In the genomic region with DNA sequence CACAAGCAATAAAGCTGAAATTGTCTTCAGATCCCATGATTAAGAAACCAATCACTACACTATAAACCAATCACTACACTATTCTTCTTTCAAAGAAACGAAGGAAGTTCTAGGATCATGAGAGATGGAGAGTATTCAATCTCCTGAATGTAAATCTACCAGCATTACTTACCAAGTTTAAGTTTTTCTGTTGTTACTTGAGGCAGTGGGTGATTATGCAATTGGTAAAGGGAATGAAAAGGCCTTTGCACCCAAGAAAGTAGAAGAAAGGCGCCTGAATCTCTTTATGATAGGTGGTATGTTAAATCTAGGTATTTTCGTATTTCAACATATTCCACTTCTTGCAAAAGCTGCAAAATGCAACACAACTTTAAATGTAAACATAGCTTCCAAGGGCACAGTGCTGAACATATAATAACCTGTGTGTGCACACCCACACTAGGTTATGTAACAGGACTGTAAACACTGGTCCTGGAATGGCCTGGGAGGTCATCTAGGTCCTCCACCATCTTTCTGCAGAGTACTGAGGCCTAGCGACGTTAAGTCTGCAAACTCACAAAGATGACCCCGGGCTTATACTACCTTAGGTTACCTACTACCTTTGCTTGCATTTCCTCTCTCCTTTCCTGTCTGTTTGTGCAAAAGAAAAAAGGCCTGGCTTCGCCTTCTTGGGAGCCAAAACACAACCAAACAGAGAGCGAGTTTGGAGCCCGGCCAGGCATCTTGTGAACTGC, we compare ENCODE assay signal across 8 cellular contexts. TPM values are rescaled to one million over a fixed set of nuclear protein-coding genes. Genes with fewer than 3 reads are reported as not detected.
A peak's percentile ranks its signal among the peaks of the same experiment; 100 is the strongest.
DNase-seq lines count a peak whose midpoint lies in the region; ATAC-seq and TF ChIP-seq lines count a peak whose summit lies in the region.

No MANE protein-coding gene starts in this region.

- peaks cover 15% of the 10 kb centered on the region for H3K4me1 Mint-ChIP-seq in Caco-2 (ENCODE audit: low read depth, unreplicated experiment)
- peaks cover 13 to 22% (median 19%) of the 10 kb centered on the region in 3 donors for H3K4me1 Mint-ChIP-seq in naive B cell

- no peak for ATAC-seq in naive B cell (ENCODE audit: low read depth in 2 of 2)
- no peak for ATAC-seq in GM18861 (IDR thresholded peaks at IDR 0.05; ENCODE audit: unreplicated experiment)

- H3K4me3 Mint-ChIP-seq in Caco-2 (ENCODE audit: unreplicated experiment) (peak overlapping the region; percentile 96), naive B cell (peak overlapping the region; percentile 92 to 98 (median 96))

- no peak for TF ChIP-seq CTCF in Caco-2 (IDR thresholded peaks at IDR 0.05; ENCODE audit: insufficient read depth in 1 of 2, low read depth in 1 of 2, low read length in 1 of 2, severe bottlenecking in 1 of 2, unreplicated experiment in 1 of 2)

- DNase-seq in Caco-2 (peak; percentile 66 to 70), NT2/D1 (ENCODE audit: low read depth, low spot score) (no peak), naive B cell (no peak), pons (ENCODE audit: low spot score) (no peak), kidney glomerular epithelial cell (lab: John Stamatoyannopoulos, UW) (no peak), SHP77 treated with DMSO at 0.1 percent for 48 hours (lab: John Stamatoyannopoulos, UW) (no peak)
- DNase-seq in effector memory CD4-positive, alpha-beta T cell: no peak

- H3K36me3 Mint-ChIP-seq in Caco-2 (ENCODE audit: insufficient read depth, unreplicated experiment) (peaks cover 24% of the 10 kb centered on the region), naive B cell (no peaks in the 10 kb centered on the region)

- H3K9me3 Mint-ChIP-seq in Caco-2 (ENCODE audit: unreplicated experiment): no peaks in the 10 kb centered on the region
- no peaks in the 10 kb centered on the region for H3K9me3 Mint-ChIP-seq in naive B cell

- BruUV-seq in Caco-2 (replicated peaks; lab: Mats Ljungman, UMichigan): TSS peak; percentile 92

- CTCF ChIA-PET in Caco-2 (lab: Charles Lee): no interaction called here

- H3K4me1 ChIP-seq in Caco-2 (peaks cover 16% of the 10 kb centered on the region), NT2/D1 (ENCODE audit: insufficient read depth, insufficient read length) (no peaks in the 10 kb centered on the region)
- no peaks in the 10 kb centered on the region for H3K4me1 ChIP-seq in effector memory CD4-positive, alpha-beta T cell (ENCODE audit: control insufficient read depth, insufficient read depth, low read length, poor library complexity, severe bottlenecking)

- POLR2A ChIA-PET in Caco-2 (lab: Charles Lee): no interaction called here

- intact Hi-C loops in Caco-2 (cut with micrococcal nuclease; ENCODE audit: unreplicated experiment): loop anchor here (2.0 kb wide), 1 partner anchor 62 kb away; no protein-coding TSS in a partner anchor

- H3K4me3 ChIP-seq in Caco-2 (ENCODE audit: low read depth, low read length) (peak overlapping the region; percentile 98), NT2/D1 (ENCODE audit: insufficient read length, low read depth) (peak overlapping the region; percentile 86)
- peak overlapping the region; percentile 84 for H3K4me3 ChIP-seq in effector memory CD4-positive, alpha-beta T cell (ENCODE audit: insufficient read depth, low read depth, low read length, poor library complexity, severe bottlenecking)

- H3K27ac Mint-ChIP-seq in Caco-2 (ENCODE audit: unreplicated experiment) (peak overlapping the region; percentile 96), naive B cell (peak overlapping the region; percentile 93 to 99 (median 96))

- H3K27me3 Mint-ChIP-seq in Caco-2 (ENCODE audit: insufficient read depth, unreplicated experiment) (no peaks in the 10 kb centered on the region), naive B cell (peaks cover 0 to 13% (median 0%) of the 10 kb centered on the region in 3 donors)

- H3K9ac ChIP-seq in NT2/D1 (ENCODE audit: insufficient read length, low read depth): peak overlapping the region; percentile 86

- H3K9me3 ChIP-seq in Caco-2 (no peaks in the 10 kb centered on the region), NT2/D1 (ENCODE audit: insufficient read depth, low read length) (no peaks in the 10 kb centered on the region)
- no peaks in the 10 kb centered on the region for H3K9me3 ChIP-seq in effector memory CD4-positive, alpha-beta T cell (ENCODE audit: control insufficient read depth, low read length)

- H3K27ac ChIP-seq in effector memory CD4-positive, alpha-beta T cell (ENCODE audit: insufficient read depth, low read length, poor library complexity, severe bottlenecking): peak overlapping the region; percentile 73

- no peaks in the 10 kb centered on the region for H3K36me3 ChIP-seq in Caco-2 (ENCODE audit: control insufficient read depth, insufficient read depth, low read length)
- H3K36me3 ChIP-seq in NT2/D1 (ENCODE audit: insufficient read depth, insufficient read length, low read length): peaks cover 1% of the 10 kb centered on the region
- H3K36me3 ChIP-seq in effector memory CD4-positive, alpha-beta T cell (ENCODE audit: control insufficient read depth, insufficient read depth, low read length): no peaks in the 10 kb centered on the region

- no peaks in the 10 kb centered on the region for H3K27me3 ChIP-seq in Caco-2 (replicated peaks; ENCODE audit: control insufficient read depth, insufficient read depth, low read length)
- peaks cover 11% of the 10 kb centered on the region for H3K27me3 ChIP-seq in NT2/D1 (ENCODE audit: insufficient read depth, insufficient read length)
- H3K27me3 ChIP-seq in effector memory CD4-positive, alpha-beta T cell (replicated peaks; ENCODE audit: control insufficient read depth, insufficient read depth, low read length, poor library complexity, severe bottlenecking): no peaks in the 10 kb centered on the region

RNA-seq across cellular contexts. Expression of a gene that starts 1.1 kb away (rescaled TPM):
- total RNA-seq in Caco-2 (2022): 35.2 and 39.8 TPM in 2 replicates
- polyA plus RNA-seq in naive B cell (ENCODE audit: low read depth in 6 of 6): 10 to 100 TPM; 15.8 to 50.0 (median 19.9) TPM

Comparison
In these comparisons a context has a peak if more than half of its experiments do, and no peak if none do; other contexts are left out.
1. DNase-seq: peak in Caco-2 (2 of 2); none in NT2/D1 (single experiment), effector memory CD4-positive, alpha-beta T cell (0 of 3), naive B cell (single experiment), pons (single experiment), kidney glomerular epithelial cell (single experiment) and SHP77 treated with DMSO at 0.1 percent for 48 hours (single experiment).
2. Peak in every context shown above with its lines, with median percentiles within 50 percentile points of each other: H3K4me3 ChIP-seq.